Comparison of ENCODE assay signal across 10 cellular contexts in genomic region chr5:54645888-54646284, GRCh38.
DNase-seq lines count a peak whose midpoint lies in the region; ATAC-seq and TF ChIP-seq lines count a peak whose summit lies in the region.
"Had no signal": no experiment of that assay in that cellular context is flagged by ENCODE, and none has a peak within 500 bp of the region (broad histone marks: within the 10 kb centered on the region; RNA-seq: fewer than 3 reads in every experiment).

No MANE protein-coding gene starts in this region.

- TF ChIP-seq POLR2A in adrenal gland (IDR thresholded peaks at IDR 0.05), result no peak

- peaks cover 50% of the 10 kb centered on the region for H3K4me1 Mint-ChIP-seq in activated CD4-positive, alpha-beta T cell treated with anti-CD3 and anti-CD28 coated beads, Interleukin-2, amount 10 ng/mL, durations not matched to agents 24 days and 14 days

- H3K36me3 Mint-ChIP-seq in activated CD4-positive, alpha-beta T cell treated with anti-CD3 and anti-CD28 coated beads, Interleukin-2, amount 10 ng/mL, durations not matched to agents 24 days and 14 days (ENCODE audit: low read depth), result peaks cover 3% of the 10 kb centered on the region

- H3K27ac ChIP-seq in adrenal gland, result peak overlapping the region in 3 of 5 donors; percentile 56 to 88 (median 79)
- H3K27ac ChIP-seq in lower lobe of right lung, result peak overlapping the region; percentile 84
- peak overlapping the region; percentile 63 for H3K27ac ChIP-seq in temporal lobe (ENCODE audit: low read depth, low read length)
- H3K27ac ChIP-seq: A549 had no signal

- DNase-seq in activated CD4-positive, alpha-beta T cell treated with anti-CD3 and anti-CD28 coated beads, Interleukin-2, amount 10 ng/mL, durations not matched to agents 24 days and 14 days, result no peak
- no peak for DNase-seq in activated CD4-positive, alpha-beta T cell treated with anti-CD3 and anti-CD28 coated beads for 48 hours
- DNase-seq in adrenal gland (no peak), lower lobe of right lung (no peak), iPS-NIHi11 (ENCODE audit: low spot score) (no peak), amniotic stem cell (lab: John Stamatoyannopoulos, UW) (no peak), AG20443 (ENCODE audit: low spot score) (no peak)

- TF ChIP-seq CTCF in adrenal gland (IDR thresholded peaks at IDR 0.05) (no peak), lower lobe of right lung (IDR thresholded peaks at IDR 0.05) (no peak)

- no peaks in the 10 kb centered on the region for H3K9me3 ChIP-seq in adrenal gland (replicated peaks in 1 of 3)
- H3K9me3 ChIP-seq in lower lobe of right lung, result no peaks in the 10 kb centered on the region
- H3K9me3 ChIP-seq: A549 had no signal

- H3K4me3 ChIP-seq in adrenal gland (no peak overlapping the region), lower lobe of right lung (no peak overlapping the region)
- H3K4me3 ChIP-seq: A549 had no signal

- no peaks in the 10 kb centered on the region for H3K27me3 Mint-ChIP-seq in activated CD4-positive, alpha-beta T cell treated with anti-CD3 and anti-CD28 coated beads, Interleukin-2, amount 10 ng/mL, durations not matched to agents 24 days and 14 days

- H3K27me3 ChIP-seq in adrenal gland, result no peaks in the 10 kb centered on the region
- no peaks in the 10 kb centered on the region for H3K27me3 ChIP-seq in lower lobe of right lung (ENCODE audit: low read depth)

- peak overlapping the region; percentile 87 for H3K27ac Mint-ChIP-seq in activated CD4-positive, alpha-beta T cell treated with anti-CD3 and anti-CD28 coated beads, Interleukin-2, amount 10 ng/mL, durations not matched to agents 24 days and 14 days

- intact Hi-C loops in activated CD4-positive, alpha-beta T cell treated with anti-CD3 and anti-CD28 coated beads, Interleukin-2, amount 10 ng/mL, durations not matched to agents 24 days and 14 days (cut with micrococcal nuclease), result loop anchor here (1.0 to 5.0 kb wide), 7 partner anchors 36 to 334 kb away; partner anchors contain the start of gene ARL15
- intact Hi-C loops in adrenal gland (cut with DNase I), result no loop called here
- intact Hi-C loops in lower lobe of right lung (cut with DNase I), result no loop called here

- peaks cover 0 to 23% of the 10 kb centered on the region in 2 donors for H3K4me1 ChIP-seq in adrenal gland (replicated peaks in 1 of 2)
- peaks cover 38% of the 10 kb centered on the region for H3K4me1 ChIP-seq in lower lobe of right lung
- H3K4me1 ChIP-seq: A549 had no signal

- H3K9me3 Mint-ChIP-seq in activated CD4-positive, alpha-beta T cell treated with anti-CD3 and anti-CD28 coated beads, Interleukin-2, amount 10 ng/mL, durations not matched to agents 24 days and 14 days, result no peaks in the 10 kb centered on the region

- 58 to 68% (median 59%) methylated on average over 2 of the region's 2 CpGs for WGBS in adrenal gland, 4 donors

- H3K4me3 Mint-ChIP-seq in activated CD4-positive, alpha-beta T cell treated with anti-CD3 and anti-CD28 coated beads, Interleukin-2, amount 10 ng/mL, durations not matched to agents 24 days and 14 days, result peak overlapping the region; percentile 74

- no peak for ATAC-seq in lower lobe of right lung
- ATAC-seq: A549, Panc1 had no signal

- H3K36me3 ChIP-seq in adrenal gland (replicated peaks in 1 of 2) (no peaks in the 10 kb centered on the region), lower lobe of right lung (no peaks in the 10 kb centered on the region)
